Comparison of ENCODE assay signal across 13 cellular contexts in the genomic region with DNA sequence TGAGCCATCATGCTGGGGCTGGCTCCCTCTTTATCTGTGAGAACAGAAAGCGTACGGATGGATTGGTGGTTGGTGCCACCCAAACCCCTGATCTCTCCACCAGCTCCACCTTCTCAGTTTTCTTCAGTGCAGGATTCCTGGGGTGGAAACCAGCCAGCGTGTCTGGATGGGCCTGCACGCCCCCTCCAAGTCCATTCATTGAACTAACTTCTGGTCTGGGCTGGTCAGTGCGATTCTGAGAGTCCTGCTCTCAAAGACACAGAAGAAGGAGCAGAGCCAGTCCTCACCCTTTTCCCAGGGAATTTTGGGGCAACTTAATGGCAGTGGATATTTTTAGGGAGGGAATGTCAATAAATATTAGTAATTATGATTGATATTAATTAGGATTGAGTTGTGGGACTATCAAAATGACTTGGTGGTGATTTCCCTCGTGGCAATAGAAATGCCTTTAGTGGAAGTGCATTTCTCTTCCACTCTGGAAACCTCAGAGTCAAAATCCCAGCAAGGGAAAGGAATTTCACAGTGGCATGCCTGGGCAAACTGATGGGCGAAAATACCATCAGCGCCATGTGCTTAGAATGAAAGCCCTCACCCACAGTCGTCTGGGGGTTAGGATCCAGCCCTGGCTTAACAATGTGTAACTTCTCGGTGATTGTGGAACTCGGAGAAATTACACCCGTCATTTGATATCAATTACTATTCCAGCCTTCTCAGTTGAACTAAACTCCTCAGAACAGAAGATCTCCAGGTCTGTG.
DNase-seq lines count a peak whose midpoint lies in the region; ATAC-seq and TF ChIP-seq lines count a peak whose summit lies in the region.
"Had no signal": no experiment of that assay in that cellular context is flagged by ENCODE, and none has a peak within 500 bp of the region (broad histone marks: within the 10 kb centered on the region; RNA-seq: fewer than 3 reads in every experiment).

No MANE protein-coding gene starts in this region.

- H3K9me3 ChIP-seq in HCT116 (ENCODE audit: control insufficient read depth in 1 of 2, insufficient read depth in 1 of 2, low read depth in 1 of 2, low read length in 2 of 2): no peaks in the 10 kb centered on the region
- H3K9me3 ChIP-seq in parathyroid adenoma (ENCODE audit: control insufficient read depth, low read length): no peaks in the 10 kb centered on the region

- no peak overlapping the region for H4K5ac ChIP-seq in mesendoderm (ENCODE audit: low read length)

- H3K4me2 ChIP-seq in HCT116 (ENCODE audit: low read length) (no peak overlapping the region), mesendoderm (ENCODE audit: low read length) (no peak overlapping the region), parathyroid adenoma (ENCODE audit: low read length) (no peak overlapping the region)

- no peaks in the 10 kb centered on the region for H3K79me1 ChIP-seq in mesendoderm (ENCODE audit: low read length)

- peak overlapping the region; percentile 58 for H3K4ac ChIP-seq in mesendoderm (ENCODE audit: low read depth, low read length)

- H4K8ac ChIP-seq in mesendoderm (ENCODE audit: low read depth, low read length): no peak overlapping the region

- H4K20me1 ChIP-seq in HCT116 (ENCODE audit: insufficient read depth): no peaks in the 10 kb centered on the region

- H3K4me1 ChIP-seq in HCT116 (ENCODE audit: control insufficient read depth in 1 of 2, insufficient read depth in 2 of 2, low read length in 2 of 2): peaks cover 0 to 10% of the 10 kb centered on the region in 2 experiments; a peak in 2 of 4 replicates
- H3K4me1 ChIP-seq in mesendoderm (ENCODE audit: control insufficient read depth, low read depth, low read length): no peaks in the 10 kb centered on the region
- H3K4me1 ChIP-seq in parathyroid adenoma: peaks cover 2% of the 10 kb centered on the region

- no peak overlapping the region for H2BK15ac ChIP-seq in mesendoderm (replicated peaks; ENCODE audit: low read depth)

- H3K56ac ChIP-seq in mesendoderm (ENCODE audit: low read length): no peak overlapping the region

- CTCF ChIA-PET in HCT116 (lab: Charles Lee): interaction anchor here (0.7 to 1.2 kb wide), 2 partner anchors 45 to 235 kb away, joined by 3 to 4 read pairs; no protein-coding TSS in a partner anchor

- H3K18ac ChIP-seq in mesendoderm (ENCODE audit: low read length): no peak overlapping the region

- H3K4me3 ChIP-seq in HCT116 (replicated peaks in 1 of 2; ENCODE audit: low read depth in 1 of 2, low read length in 2 of 2) (no peak overlapping the region), mesendoderm (ENCODE audit: low read length) (no peak overlapping the region), parathyroid adenoma (ENCODE audit: low read depth, low read length) (no peak overlapping the region)
- H3K4me3 ChIP-seq: K562 had no signal

- in situ Hi-C loops in Caki2 (cut with HindIII; ENCODE audit: low pct_unique_long_range_greater_than_20kb, low sequenced_read_pairs): no loop called here

- H3K27ac ChIP-seq in HCT116 (ENCODE audit: low read depth, low read length): no peak overlapping the region
- no peak overlapping the region for H3K27ac ChIP-seq in mesendoderm (ENCODE audit: low read depth, low read length)
- no peak overlapping the region for H3K27ac ChIP-seq in parathyroid adenoma
- H3K27ac ChIP-seq: HL-60 had no signal

- no peaks in the 10 kb centered on the region for H3K9me2 ChIP-seq in HCT116 (ENCODE audit: insufficient read depth)

- RAD21 ChIA-PET in HCT116 (lab: Charles Lee; ENCODE audit: low non-redundant PET in 1 of 2, low total read pairs in 2 of 2, uncharacterized antibody in 2 of 2, unreplicated experiment in 2 of 2): interaction anchor here in 1 of 2 experiments (1.0 kb wide), 1 partner anchor 208 kb away, joined by 4 read pairs; no protein-coding TSS in a partner anchor

- H3K79me2 ChIP-seq in HCT116 (ENCODE audit: insufficient read depth, low read length) (no peaks in the 10 kb centered on the region), mesendoderm (ENCODE audit: control insufficient read depth, insufficient read depth, low read length) (no peaks in the 10 kb centered on the region), parathyroid adenoma (no peaks in the 10 kb centered on the region)

- POLR2A ChIA-PET in HCT116 (lab: Charles Lee): no interaction called here

- no peak for TF ChIP-seq POLR2A in HCT116 (IDR thresholded peaks at IDR 0.05; ENCODE audit: borderline replicate concordance, extremely low read depth, insufficient read depth, insufficient read length)

- no TSS peak for BruUV-seq in HCT116 (replicated peaks; lab: Mats Ljungman, UMichigan)

- WGBS in mesendoderm (ENCODE audit: extremely low coverage, insufficient coverage, low lambda C conversion rate): 100% methylated on average over 1 of the region's 12 CpGs

- intact Hi-C loops in HCT116 (cut with micrococcal nuclease): loop anchor here (1.0 to 5.0 kb wide), 2 partner anchors 97 to 207 kb away; no protein-coding TSS in a partner anchor

- TF ChIP-seq RAD21 in HCT116 (IDR thresholded peaks at IDR 0.05; ENCODE audit: low read depth): no peak

- H2BK120ac ChIP-seq in mesendoderm (ENCODE audit: low read depth, low read length): no peak overlapping the region

- peak overlapping the region; percentile 74 for H2AFZ ChIP-seq in HCT116 (ENCODE audit: low read depth, low read length, poor library complexity, severe bottlenecking)
- H2AFZ ChIP-seq in parathyroid adenoma: peak overlapping the region; percentile 19

- H2AK5ac ChIP-seq in mesendoderm (ENCODE audit: low read length): no peak overlapping the region

- no peak overlapping the region for H3K23ac ChIP-seq in mesendoderm (ENCODE audit: low read length)

- H3K27me3 ChIP-seq in HCT116 (ENCODE audit: insufficient read depth, low read length): no peaks in the 10 kb centered on the region
- H3K27me3 ChIP-seq in mesendoderm (ENCODE audit: insufficient read depth, low read length, poor library complexity): no peaks in the 10 kb centered on the region
- no peaks in the 10 kb centered on the region for H3K27me3 ChIP-seq in parathyroid adenoma (ENCODE audit: control insufficient read depth, insufficient read depth, low read length)

- no peaks in the 10 kb centered on the region for H3K36me3 ChIP-seq in HCT116 (ENCODE audit: control insufficient read depth in 1 of 2, insufficient read depth in 2 of 2, low read length in 2 of 2)
- no peaks in the 10 kb centered on the region for H3K36me3 ChIP-seq in mesendoderm (ENCODE audit: control insufficient read depth, insufficient read depth, low read length)
- no peaks in the 10 kb centered on the region for H3K36me3 ChIP-seq in parathyroid adenoma (ENCODE audit: control insufficient read depth, insufficient read depth, low read length)

- DNase-seq in Caki2 (ENCODE audit: low read depth) (peak; percentile 4), HCT116 (ENCODE audit: low read depth, low spot score) (no peak), mesendoderm (no peak), H4 (ENCODE audit: low spot score) (no peak), NCI-H526 (lab: John Stamatoyannopoulos, UW) (no peak)
- DNase-seq: CD8-positive, alpha-beta T cell; COR-L47; DND-41; GDM1 had no signal

- TF ChIP-seq CTCF in HCT116 (IDR thresholded peaks at IDR 0.05 in 2 of 3, conservative IDR thresholded peaks at IDR 0.05 in 1 of 3; ENCODE audit: borderline replicate concordance in 1 of 3, insufficient read depth in 1 of 3, low read depth in 2 of 3, low read length in 2 of 3) (no peak), parathyroid adenoma (IDR thresholded peaks at IDR 0.05) (no peak)

- no peak overlapping the region for H2BK5ac ChIP-seq in mesendoderm (ENCODE audit: low read length)

- no peak overlapping the region for H3K9ac ChIP-seq in HCT116 (ENCODE audit: low read length)
- H3K9ac ChIP-seq in mesendoderm (ENCODE audit: low read length): no peak overlapping the region
- H3K9ac ChIP-seq in parathyroid adenoma: no peak overlapping the region

- ATAC-seq in HCT116 (no peak; the same call in 1 of the 2 replicates), HG02763 (IDR thresholded peaks at IDR 0.05; ENCODE audit: unreplicated experiment) (no peak)
- ATAC-seq: CD8-positive, alpha-beta T cell had no signal

TF ChIP-seq in HCT116, 20 proteins besides CTCF, POLR2A, EP300 and RAD21:
- TF ChIP-seq EZH2 (IDR thresholded peaks at IDR 0.05): no peak
- TF ChIP-seq ATF3 (IDR thresholded peaks at IDR 0.05): no peak
- no peak for TF ChIP-seq YY1 (IDR thresholded peaks at IDR 0.05; ENCODE audit: extremely low read depth, insufficient replicate concordance, low read depth, low read length)
- TF ChIP-seq ZNF274 (IDR thresholded peaks at IDR 0.05; ENCODE audit: low read depth, low read length): no peak
